Comparison of ENCODE assay signal across 17 cellular contexts in genomic region chr7:151514461-151515396, GRCh38. TPM values are rescaled to one million over a fixed set of nuclear protein-coding genes. Genes with fewer than 3 reads are reported as not detected.
A peak's percentile ranks its signal among the peaks of the same experiment; 100 is the strongest.
DNase-seq lines count a peak whose midpoint lies in the region; ATAC-seq, FAIRE-seq and TF ChIP-seq lines count a peak whose summit lies in the region.
"Had no signal": no experiment of that assay in that cellular context is flagged by ENCODE, and none has a peak within 500 bp of the region (broad histone marks: within the 10 kb centered on the region; RNA-seq: fewer than 3 reads in every experiment).

No MANE protein-coding gene starts in this region.

- TF ChIP-seq EP300 in HepG2 (IDR thresholded peaks at IDR 0.05; ENCODE audit: low read depth in 2 of 2, low read length in 2 of 2) (no peak), HepG2 (CRISPR knock-in tag; IDR thresholded peaks at IDR 0.05; ENCODE audit: borderline replicate concordance) (no peak), transverse colon (IDR thresholded peaks at IDR 0.05; ENCODE audit: low read depth) (no peak)

- H3K4me1 Mint-ChIP-seq in WTC11, result peaks cover 74% of the 10 kb centered on the region
- peaks cover 61% of the 10 kb centered on the region for H3K4me1 Mint-ChIP-seq in stimulated activated memory B cell treated with anti-CD40 and anti-IgM and Interleukin-4, amounts not matched to agents 10 μg/mL and 1 μg/mL and 100 μg/mL, for 72 hours

- peaks cover 90% of the 10 kb centered on the region for H3K79me2 ChIP-seq in HepG2 (ENCODE audit: insufficient read depth, low read length)

- H3K27ac Mint-ChIP-seq in WTC11, result peak overlapping the region; percentile 50; the same call in 1 of the 2 replicates
- no peak overlapping the region for H3K27ac Mint-ChIP-seq in stimulated activated memory B cell treated with anti-CD40 and anti-IgM and Interleukin-4, amounts not matched to agents 10 μg/mL and 1 μg/mL and 100 μg/mL, for 72 hours

- in situ Hi-C loops in HepG2 (cut with HindIII; ENCODE audit: extremely low pct_ligation_motif_present, low pct_unique_long_range_greater_than_20kb), result no loop called here
- in situ Hi-C loops in transverse colon (cut with MboI; ENCODE audit: low pct_ligation_motif_present in 1 of 4, low pct_unique_long_range_greater_than_20kb in 1 of 4, low sequenced_read_pairs in 3 of 4), result no loop called here

- no peak for TF ChIP-seq RAD21 in HepG2 (CRISPR knock-in tag; IDR thresholded peaks at IDR 0.05)

- H3K27me3 ChIP-seq in HepG2 (ENCODE audit: control insufficient read depth in 1 of 2, insufficient read depth in 2 of 2, low read length in 2 of 2) (no peaks in the 10 kb centered on the region; a peak in 1 of 5 replicates), right lobe of liver (no peaks in the 10 kb centered on the region), transverse colon (no peaks in the 10 kb centered on the region)
- H3K27me3 ChIP-seq: SJSA1 had no signal

- FAIRE-seq in HepG2 (lab: Jason Lieb, UNC), result no peak

- CTCF ChIA-PET in HepG2 (lab: Yijun Ruan, JAX; ENCODE audit: low intra/inter-chr PET ratio, low total read pairs), result no interaction called here
- CTCF ChIA-PET in WTC11 (lab: Charles Lee), result no interaction called here

- H3K4me3 ChIP-seq in HepG2 (replicated peaks in 1 of 3; ENCODE audit: insufficient read depth in 1 of 3, low read depth in 2 of 3, low read length in 3 of 3) (no peak overlapping the region), right lobe of liver (no peak overlapping the region), transverse colon (no peak overlapping the region)
- H3K4me3 ChIP-seq: SJSA1 had no signal

- no peaks in the 10 kb centered on the region; a peak in 1 of 5 replicates for H3K36me3 ChIP-seq in HepG2 (replicated peaks in 1 of 2; ENCODE audit: control insufficient read depth in 1 of 2, insufficient read depth in 2 of 2, low read length in 2 of 2)
- H3K36me3 ChIP-seq in right lobe of liver, result no peaks in the 10 kb centered on the region
- H3K36me3 ChIP-seq in transverse colon, result no peaks in the 10 kb centered on the region

- no peak overlapping the region for H3K4me2 ChIP-seq in HepG2 (ENCODE audit: low read depth, low read length)

- H3K9me3 ChIP-seq in HepG2 (ENCODE audit: low read length), result no peaks in the 10 kb centered on the region
- no peaks in the 10 kb centered on the region for H3K9me3 ChIP-seq in right lobe of liver
- no peaks in the 10 kb centered on the region for H3K9me3 ChIP-seq in transverse colon
- H3K9me3 ChIP-seq: SJSA1 had no signal

- H3K27ac ChIP-seq in HepG2 (ENCODE audit: extremely low read length, insufficient read depth, low read length) (no peak overlapping the region), right lobe of liver (no peak overlapping the region), epithelial cell of prostate (peak overlapping the region; percentile 19), transverse colon (peak overlapping the region in 3 of 4 donors; percentile 11 to 99 (median 38))
- H3K27ac ChIP-seq: SJSA1 had no signal

- no peaks in the 10 kb centered on the region for H3K36me3 Mint-ChIP-seq in WTC11
- peaks cover 4% of the 10 kb centered on the region for H3K36me3 Mint-ChIP-seq in stimulated activated memory B cell treated with anti-CD40 and anti-IgM and Interleukin-4, amounts not matched to agents 10 μg/mL and 1 μg/mL and 100 μg/mL, for 72 hours

- no TSS peak for BruUV-seq in HepG2 (replicated peaks; lab: Mats Ljungman, UMichigan)

- no peaks in the 10 kb centered on the region; the same call in 1 of the 2 replicates for H3K27me3 Mint-ChIP-seq in WTC11 (ENCODE audit: low read depth)
- no peaks in the 10 kb centered on the region for H3K27me3 Mint-ChIP-seq in stimulated activated memory B cell treated with anti-CD40 and anti-IgM and Interleukin-4, amounts not matched to agents 10 μg/mL and 1 μg/mL and 100 μg/mL, for 72 hours

- H3K4me1 ChIP-seq in HepG2 (ENCODE audit: insufficient read depth, low read length) (peaks cover 43% of the 10 kb centered on the region), right lobe of liver (peaks cover 0 to 16% (median 8%) of the 10 kb centered on the region in 4 donors), transverse colon (peaks cover 3 to 58% (median 31%) of the 10 kb centered on the region in 4 donors)

- H3K9ac ChIP-seq in HepG2 (ENCODE audit: insufficient read depth, low read depth, low read length), result no peak overlapping the region

- H4K20me1 ChIP-seq in HepG2 (ENCODE audit: insufficient read depth, low read length), result peaks cover 74% of the 10 kb centered on the region

- TF ChIP-seq POLR2A in HepG2 (IDR thresholded peaks at IDR 0.05; ENCODE audit: insufficient read depth in 1 of 2, low read depth in 2 of 2, low read length in 2 of 2), result no peak
- no peak for TF ChIP-seq POLR2A in right lobe of liver (IDR thresholded peaks at IDR 0.05)
- TF ChIP-seq POLR2A in transverse colon (IDR thresholded peaks at IDR 0.05), result no peak

- H2AFZ ChIP-seq in HepG2 (ENCODE audit: low read length), result no peak overlapping the region

- intact Hi-C loops in HepG2 (cut with micrococcal nuclease; ENCODE audit: unreplicated experiment), result no loop called here
- intact Hi-C loops in right lobe of liver (cut with DNase I), result no loop called here
- intact Hi-C loops in transverse colon (cut with DNase I; ENCODE audit: low total_unique reads), result loop anchor here (10.0 kb wide), 1 partner anchor 110 kb away; no protein-coding TSS in a partner anchor

- TF ChIP-seq CTCF in HepG2 (CRISPR knock-in tag; IDR thresholded peaks at IDR 0.05) (no peak), right lobe of liver (IDR thresholded peaks at IDR 0.05) (no peak), WTC11 (IDR thresholded peaks at IDR 0.05) (no peak), transverse colon (IDR thresholded peaks at IDR 0.05) (no peak)

- H3K4me3 Mint-ChIP-seq in WTC11, result no peak overlapping the region
- H3K4me3 Mint-ChIP-seq in stimulated activated memory B cell treated with anti-CD40 and anti-IgM and Interleukin-4, amounts not matched to agents 10 μg/mL and 1 μg/mL and 100 μg/mL, for 72 hours, result no peak overlapping the region
- H3K4me3 Mint-ChIP-seq: mesothelial cell of epicardium had no signal

- POLR2A ChIA-PET in HepG2 (lab: Yijun Ruan, JAX), result no interaction called here
- POLR2A ChIA-PET in WTC11 (lab: Charles Lee), result no interaction called here

- DNase-seq in HepG2 (ENCODE audit: low spot score), result no peak
- DNase-seq in right lobe of liver, result no peak
- DNase-seq in WTC11 (ENCODE audit: low spot score), result no peak
- DNase-seq in epithelial cell of prostate (ENCODE audit: low read depth, low spot score), result no peak
- no peak for DNase-seq in transverse colon
- DNase-seq in NCI-H2029 (lab: John Stamatoyannopoulos, UW), result no peak
- no peak for DNase-seq in NCI-H510A treated with DMSO at 0.1 percent for 48 hours (lab: John Stamatoyannopoulos, UW)
- DNase-seq: central memory CD4-positive, alpha-beta T cell; hippocampal formation; NCI-H524; nucleus accumbens; OCI-M1; stimulated activated CD4-positive, alpha-beta T cell treated with anti-CD3 and anti-CD28 coated beads, Interleukin-2, amount 100 ng/mL, for 24 hours had no signal

- 96% methylated on average over 6 of the region's 6 CpGs for WGBS in HepG2 (ENCODE audit: low lambda C conversion rate)
- WGBS in right lobe of liver (ENCODE audit: insufficient coverage, low coverage, low lambda C conversion rate, missing lambda C conversion rate), result 83% methylated on average over 6 of the region's 6 CpGs
- 86 to 87% methylated on average over 4 to 6 of the region's 6 CpGs for WGBS in transverse colon (ENCODE audit: low coverage in 1 of 2), 2 donors

- no peaks in the 10 kb centered on the region for H3K9me3 Mint-ChIP-seq in WTC11
- H3K9me3 Mint-ChIP-seq in stimulated activated memory B cell treated with anti-CD40 and anti-IgM and Interleukin-4, amounts not matched to agents 10 μg/mL and 1 μg/mL and 100 μg/mL, for 72 hours, result no peaks in the 10 kb centered on the region

- ATAC-seq in HepG2 (no peak), right lobe of liver (no peak), WTC11 (no peak)
- ATAC-seq in stimulated activated memory B cell treated with anti-CD40 and anti-IgM and Interleukin-4, amounts not matched to agents 10 μg/mL and 1 μg/mL and 100 μg/mL, for 72 hours, result no peak
- ATAC-seq: activated CD4-positive, CD25-positive, alpha-beta regulatory T cell treated with anti-CD3 and anti-CD28 coated beads, Interleukin-2, amount 50 U/mL, for 24 hours had no signal

TF ChIP-seq in HepG2, 621 proteins besides CTCF, POLR2A, EP300 and RAD21:
- TF ChIP-seq ZNF121 (CRISPR knock-in tag; IDR thresholded peaks at IDR 0.05), result peak; percentile 81
- TF ChIP-seq ZNF530 (CRISPR knock-in tag; IDR thresholded peaks at IDR 0.05; ENCODE audit: low read depth), result no peak

TF ChIP-seq in WTC11, 78 proteins besides CTCF, POLR2A, EP300 and RAD21:
- TF ChIP-seq ZNF121 (CRISPR knock-in tag; IDR thresholded peaks at IDR 0.05), result peak; percentile 90
- TF ChIP-seq ZNF232 (CRISPR knock-in tag; IDR thresholded peaks at IDR 0.05), result no peak

RNA-seq across cellular contexts. Expression of gene RHEB, which starts 5.0 kb away (rescaled TPM):
- 77.6 and 90.9 TPM in 2 replicates for total RNA-seq in HepG2 (2016; rRNA removed; fragmentation: Illumina TruSeq; extraction: Trizol)
- 70.9 and 80.9 TPM in 2 replicates for total RNA-seq in HepG2 (2016; cell fraction: cytosol; rRNA removed; fragmentation: Illumina TruSeq; extraction: Trizol; ENCODE audit: low read depth)
- 75.1 and 83.8 TPM in 2 replicates for total RNA-seq in HepG2 (2016; cell fraction: insoluble cytoplasmic fraction; rRNA removed; fragmentation: Illumina TruSeq; extraction: Trizol)
- 105 and 115 TPM in 2 replicates for total RNA-seq in HepG2 (2016; cell fraction: membrane; rRNA removed; fragmentation: Illumina TruSeq; extraction: Trizol)
- 29.7 and 32.4 TPM in 2 replicates for total RNA-seq in HepG2 (2016; cell fraction: nucleus; rRNA removed; fragmentation: Illumina TruSeq; extraction: Trizol)
- polyA plus RNA-seq in HepG2 (2011; rRNA removed), result 37.2 and 55.0 TPM in 2 replicates
- polyA plus RNA-seq in HepG2 (2011; cell fraction: cytosol; rRNA removed), result 20.7 and 28.6 TPM in 2 replicates
- 7.2 and 8.6 TPM in 2 replicates for polyA plus RNA-seq in HepG2 (2011; cell fraction: nucleus; rRNA removed)
- polyA plus RNA-seq in HepG2 (2012), result 61.6 and 83.9 TPM in 2 replicates
- 82.9 and 126 TPM in 2 replicates for polyA plus RNA-seq in HepG2 (2016; cell fraction: cytosol; fragmentation: Illumina TruSeq; extraction: Trizol; ENCODE audit: low read depth)
- 120 and 127 TPM in 2 replicates for polyA plus RNA-seq in HepG2 (2016; cell fraction: insoluble cytoplasmic fraction; fragmentation: Illumina TruSeq; extraction: Trizol; ENCODE audit: low read depth)
- 109 and 144 TPM in 2 replicates for polyA plus RNA-seq in HepG2 (2016; cell fraction: membrane; fragmentation: Illumina TruSeq; extraction: Trizol; ENCODE audit: low read depth)
- polyA plus RNA-seq in HepG2 (2016; cell fraction: nucleus; fragmentation: Illumina TruSeq; extraction: Trizol; ENCODE audit: insufficient read depth, low read depth), result 75.2 and 77.3 TPM in 2 replicates
- polyA minus RNA-seq in HepG2 (2011; rRNA and poly(A)+ RNA removed; ENCODE audit: low replicate concordance), result 5.0 and 15.8 TPM in 2 replicates
- 22.2 and 27.0 TPM in 2 replicates for polyA minus RNA-seq in HepG2 (2011; cell fraction: cytosol; rRNA and poly(A)+ RNA removed)
- 18.4 and 21.8 TPM in 2 replicates for polyA minus RNA-seq in HepG2 (2011; cell fraction: nucleus; rRNA and poly(A)+ RNA removed)
- total RNA-seq in right lobe of liver, result 10 to 100 TPM; 33.4 to 55.3 (median 49.7) TPM
- total RNA-seq in WTC11 (2021), result 126 to 133 TPM (median 127 TPM) in 3 replicates
- total RNA-seq in transverse colon, result 10 to 100 TPM; 12.7 to 70.5 (median 42.8) TPM

Comparison
In these comparisons a context has a peak if more than half of its experiments do, and no peak if none do; other contexts are left out.
1. H3K27ac ChIP-seq: peak in epithelial cell of prostate (single experiment) and transverse colon (3 of 4); none in HepG2 (single experiment) and right lobe of liver (0 of 3).
2. Of the 50 proteins assayed by ChIP-seq in both HepG2 and WTC11: peak only in HepG2: none; only in WTC11: none; in both: ZNF121; in neither: 49.